In genomic region chr15:39429898-39430357, GRCh38 we compare ENCODE assay signal across 10 cellular contexts.
DNase-seq lines count a peak whose midpoint lies in the region; ATAC-seq, FAIRE-seq and TF ChIP-seq lines count a peak whose summit lies in the region.
"Had no signal": no experiment of that assay in that cellular context is flagged by ENCODE, and none has a peak within 500 bp of the region (broad histone marks: within the 10 kb centered on the region; RNA-seq: fewer than 3 reads in every experiment).

No MANE protein-coding gene starts in this region.

- H4K91ac ChIP-seq in neuronal stem cell (ENCODE audit: low read depth, low read length, poor library complexity): no peak overlapping the region

- WGBS in neuronal stem cell (ENCODE audit: extremely low coverage in 2 of 2, insufficient read length in 2 of 2, insufficient replicate concordance in 1 of 2), 2 donors: no CpG with 5 or more reads among the region's 3 CpGs

- H4K8ac ChIP-seq in neuronal stem cell (ENCODE audit: low read depth, low read length): no peak overlapping the region

- H3K4me2 ChIP-seq in neuronal stem cell (ENCODE audit: insufficient read depth, low read length, poor library complexity, severe bottlenecking): no peak overlapping the region

- FAIRE-seq in GM18507 (lab: Jason Lieb, UNC) (peak; percentile 29), frontal cortex (lab: Jason Lieb, UNC) (no peak)

- H2AK5ac ChIP-seq in neuronal stem cell (ENCODE audit: low read depth, low read length): no peak overlapping the region

- H3K9me3 ChIP-seq in adipocyte (ENCODE audit: control insufficient read depth, low read length): no peaks in the 10 kb centered on the region
- no peaks in the 10 kb centered on the region for H3K9me3 ChIP-seq in neuronal stem cell (replicated peaks in 1 of 2; ENCODE audit: control insufficient read depth in 2 of 2, insufficient read depth in 1 of 2, low read depth in 1 of 2, low read length in 2 of 2)
- H3K9me3 ChIP-seq in WERI-Rb-1 (ENCODE audit: severe bottlenecking): no peaks in the 10 kb centered on the region

- no peak overlapping the region for H2BK120ac ChIP-seq in neuronal stem cell (ENCODE audit: low read depth, low read length)

- H3K27me3 ChIP-seq in adipocyte (replicated peaks; ENCODE audit: control insufficient read depth, insufficient read depth, low read length) (no peaks in the 10 kb centered on the region), neuronal stem cell (ENCODE audit: control insufficient read depth in 3 of 3, insufficient read depth in 3 of 3, low read depth in 1 of 3, low read length in 3 of 3) (no peaks in the 10 kb centered on the region), WERI-Rb-1 (ENCODE audit: insufficient read depth, low read depth, severe bottlenecking) (peaks cover 26% of the 10 kb centered on the region)

- H3K27ac ChIP-seq in neuronal stem cell (replicated peaks; ENCODE audit: low read length) (no peak overlapping the region), WERI-Rb-1 (no peak overlapping the region)

- no peak for TF ChIP-seq CTCF in WERI-Rb-1 (IDR thresholded peaks at IDR 0.05; ENCODE audit: low read depth, low read length)
- TF ChIP-seq CTCF in omental fat pad (IDR thresholded peaks at IDR 0.05): no peak

- H2AFZ ChIP-seq in neuronal stem cell (ENCODE audit: low read length): peak overlapping the region; percentile 79

- H3K79me1 ChIP-seq in neuronal stem cell (ENCODE audit: low read depth, low read length): no peaks in the 10 kb centered on the region

- H3K4me1 ChIP-seq in adipocyte (ENCODE audit: control insufficient read depth, insufficient read depth, low read length) (peaks cover 24% of the 10 kb centered on the region), neuronal stem cell (ENCODE audit: control insufficient read depth in 2 of 2, insufficient read depth in 1 of 2, low read depth in 1 of 2, low read length in 2 of 2) (peaks cover 6 to 20% of the 10 kb centered on the region in 2 donors)

- no peak overlapping the region for H2BK12ac ChIP-seq in neuronal stem cell (ENCODE audit: low read length)

- no peaks in the 10 kb centered on the region for H3K36me3 ChIP-seq in adipocyte (ENCODE audit: control insufficient read depth, insufficient read depth, low read length, severe bottlenecking)
- H3K36me3 ChIP-seq in neuronal stem cell (replicated peaks in 1 of 2; ENCODE audit: control insufficient read depth in 2 of 2, insufficient read depth in 2 of 2, low read length in 2 of 2): no peaks in the 10 kb centered on the region
- no peaks in the 10 kb centered on the region for H3K36me3 ChIP-seq in WERI-Rb-1

- no peak overlapping the region for H3K18ac ChIP-seq in neuronal stem cell (ENCODE audit: low read length)

- no peak overlapping the region for H3K4ac ChIP-seq in neuronal stem cell (ENCODE audit: low read length)

- DNase-seq in GM18507 (ENCODE audit: extremely low spot score, insufficient read length, low read depth) (no peak), adipocyte (ENCODE audit: low read depth) (peak; percentile 81), neuronal stem cell (ENCODE audit: low spot score) (no peak), DMS153 treated with DMSO at 0.1 percent for 48 hours (lab: John Stamatoyannopoulos, UW; ENCODE audit: unreplicated experiment) (no peak), WERI-Rb-1 (no peak), frontal cortex (ENCODE audit: low spot score in 2 of 2) (no peak), omental fat pad (ENCODE audit: low spot score) (no peak)
- DNase-seq: activated naive CD8-positive, alpha-beta T cell treated with anti-CD3 and anti-CD28 coated beads, Interleukin-2, amount 10 ng/mL, durations not matched to agents 7 days and 5 days; stimulated activated CD4-positive, alpha-beta T cell treated with anti-CD3 and anti-CD28 coated beads, Interleukin-4, amount 100 ng/mL, for 24 hours had no signal

- no peak overlapping the region for H2BK15ac ChIP-seq in neuronal stem cell (ENCODE audit: low read length)

- no peak overlapping the region for H3K14ac ChIP-seq in neuronal stem cell (ENCODE audit: low read length)

- no peak overlapping the region for H2BK5ac ChIP-seq in neuronal stem cell (ENCODE audit: low read length)

- H3K4me3 ChIP-seq in adipocyte (ENCODE audit: low read length): no peak overlapping the region
- H3K4me3 ChIP-seq in neuronal stem cell (ENCODE audit: low read length in 2 of 2): no peak overlapping the region
- no peak overlapping the region for H3K4me3 ChIP-seq in WERI-Rb-1 (ENCODE audit: low read depth, low read length)

- H3K9ac ChIP-seq in adipocyte (ENCODE audit: low read length) (no peak overlapping the region), neuronal stem cell (ENCODE audit: low read depth, low read length, poor library complexity) (no peak overlapping the region)

- H3K23ac ChIP-seq in neuronal stem cell (ENCODE audit: low read depth, low read length, poor library complexity): no peak overlapping the region

- peak; percentile 42 for ATAC-seq in HG02870 (IDR thresholded peaks at IDR 0.05; ENCODE audit: unreplicated experiment)
- no peak for ATAC-seq in omental fat pad (ENCODE audit: low FRiP score)
